25 cellular contexts compared by ENCODE assay signal in genomic region chr17:51827140-51827539, GRCh38.
"Had no signal": no experiment of that assay in that cellular context is flagged by ENCODE, and none has a peak within 500 bp of the region (broad histone marks: within the 10 kb centered on the region; RNA-seq: fewer than 3 reads in every experiment).

No MANE protein-coding gene starts in this region.

- H3K9me3 Mint-ChIP-seq: dendritic cell treated with granulocyte-macrophage colony-stimulating factor and Interleukin-4, amounts not matched to agents 40 ng/mL and 50 ng/mL, for 4 days; effector memory CD8-positive, alpha-beta T cell; endodermal cell had no signal

- DNase-seq: colonic mucosa; cortex of kidney; dermis blood vessel endothelial cell; dorsolateral prefrontal cortex; effector CD4-positive, alpha-beta T cell; effector CD8-positive, alpha-beta T cell; effector memory CD4-positive, alpha-beta T cell; effector memory CD8-positive, alpha-beta T cell; endodermal cell; erythroblast; esophagus squamous epithelium; foreskin fibroblast; foreskin keratinocyte; foreskin melanocyte; gastrocnemius medialis; glutamatergic neuron; head of caudate nucleus; heart left ventricle; heart right ventricle had no signal

- H3K36me3 ChIP-seq: colonic mucosa, esophagus muscularis mucosa, esophagus squamous epithelium, gastrocnemius medialis, gastroesophageal sphincter, heart left ventricle, heart right ventricle had no signal

- H3K27me3 Mint-ChIP-seq: dendritic cell treated with granulocyte-macrophage colony-stimulating factor and Interleukin-4, amounts not matched to agents 40 ng/mL and 50 ng/mL, for 4 days had no signal

- H3K27ac ChIP-seq: colonic mucosa, coronary artery, dorsolateral prefrontal cortex, epithelial cell of prostate, esophagus muscularis mucosa, esophagus squamous epithelium, foreskin keratinocyte, gastrocnemius medialis, gastroesophageal sphincter, heart left ventricle, heart right ventricle had no signal

- ATAC-seq: effector memory CD8-positive, alpha-beta T cell; esophagus mucosa; foreskin keratinocyte; gastrocnemius medialis; gastroesophageal sphincter; heart left ventricle; heart right ventricle had no signal

- H3K27ac Mint-ChIP-seq: dendritic cell treated with granulocyte-macrophage colony-stimulating factor and Interleukin-4, amounts not matched to agents 40 ng/mL and 50 ng/mL, for 4 days; effector memory CD8-positive, alpha-beta T cell; endodermal cell had no signal

- H3K4me1 ChIP-seq: colonic mucosa, esophagus squamous epithelium, foreskin keratinocyte, gastrocnemius medialis, gastroesophageal sphincter, heart left ventricle, heart right ventricle had no signal

- H3K4me1 Mint-ChIP-seq: endodermal cell had no signal

- H3K9me3 ChIP-seq: colonic mucosa, esophagus muscularis mucosa, esophagus squamous epithelium, gastrocnemius medialis, gastroesophageal sphincter, heart left ventricle, heart right ventricle had no signal

- H3K4me3 Mint-ChIP-seq: dendritic cell treated with granulocyte-macrophage colony-stimulating factor and Interleukin-4, amounts not matched to agents 40 ng/mL and 50 ng/mL, for 4 days; effector memory CD8-positive, alpha-beta T cell; endodermal cell had no signal

- H3K4me3 ChIP-seq: colonic mucosa, coronary artery, dorsolateral prefrontal cortex, esophagus muscularis mucosa, esophagus squamous epithelium, gastrocnemius medialis, gastroesophageal sphincter, heart left ventricle, heart right ventricle had no signal
